In genomic region chr6:148658701-148659100, GRCh38 we compare ENCODE assay signal across 19 cellular contexts.
DNase-seq lines count a peak whose midpoint lies in the region; FAIRE-seq and TF ChIP-seq lines count a peak whose summit lies in the region.
"Had no signal": no experiment of that assay in that cellular context is flagged by ENCODE, and none has a peak within 500 bp of the region (broad histone marks: within the 10 kb centered on the region; RNA-seq: fewer than 3 reads in every experiment).

No MANE protein-coding gene starts in this region.

- H3K27me3 ChIP-seq in ascending aorta (no peaks in the 10 kb centered on the region), suprapubic skin (no peaks in the 10 kb centered on the region)
- no peaks in the 10 kb centered on the region for H3K27me3 ChIP-seq in CD8-positive, alpha-beta memory T cell (ENCODE audit: insufficient read depth, low read length, poor library complexity, severe bottlenecking)

- no peak overlapping the region for H3K9ac ChIP-seq in kidney (ENCODE audit: low read length in 2 of 2)

- H3K9me3 ChIP-seq in ascending aorta (peaks cover 0 to 6% of the 10 kb centered on the region in 2 donors), kidney (ENCODE audit: control insufficient read depth in 1 of 2, low read length in 2 of 2) (no peaks in the 10 kb centered on the region), suprapubic skin (peaks cover 11% of the 10 kb centered on the region)
- no peaks in the 10 kb centered on the region for H3K9me3 ChIP-seq in CD8-positive, alpha-beta memory T cell (ENCODE audit: low read length)
- H3K9me3 ChIP-seq: HAP-1 had no signal

- H3K4me1 Mint-ChIP-seq in CD8-positive, alpha-beta memory T cell = no peaks in the 10 kb centered on the region
- H3K4me1 Mint-ChIP-seq: CD4-positive, alpha-beta memory T cell; GM23338 had no signal

- POLR2A ChIA-PET in CD8-positive, alpha-beta memory T cell (lab: Charles Lee) = no interaction called here

- FAIRE-seq in kidney (lab: Jason Lieb, UNC) = peak; percentile 29
- FAIRE-seq: GM12891, GM18507, H54 had no signal

- peak overlapping the region; percentile 56 to 83 for H3K27ac ChIP-seq in ascending aorta
- H3K27ac ChIP-seq in kidney (ENCODE audit: low read depth in 2 of 2, low read length in 2 of 2) = no peak overlapping the region
- H3K27ac ChIP-seq in CD8-positive, alpha-beta memory T cell (ENCODE audit: low read depth, low read length) = no peak overlapping the region
- no peak overlapping the region for H3K27ac ChIP-seq in suprapubic skin

- TF ChIP-seq EP300 in suprapubic skin (IDR thresholded peaks at IDR 0.05) = no peak

- no peak for TF ChIP-seq POLR2A in suprapubic skin (IDR thresholded peaks at IDR 0.05)

- peaks cover 5 to 23% of the 10 kb centered on the region in 2 donors for H3K27me3 Mint-ChIP-seq in CD8-positive, alpha-beta memory T cell

- no peak overlapping the region for H3K27ac Mint-ChIP-seq in CD8-positive, alpha-beta memory T cell
- H3K27ac Mint-ChIP-seq: CD4-positive, alpha-beta memory T cell; GM23338; HFFc6 had no signal

- H3K4me1 ChIP-seq in ascending aorta (peaks cover 0 to 8% of the 10 kb centered on the region in 2 donors), kidney (ENCODE audit: control insufficient read depth in 1 of 2, insufficient read depth in 1 of 2, low read depth in 1 of 2, low read length in 2 of 2) (no peaks in the 10 kb centered on the region), suprapubic skin (no peaks in the 10 kb centered on the region)
- H3K4me1 ChIP-seq in CD8-positive, alpha-beta memory T cell (ENCODE audit: insufficient read depth, low read length) = no peaks in the 10 kb centered on the region
- H3K4me1 ChIP-seq: Caco-2, HAP-1 had no signal

- H3K9me3 Mint-ChIP-seq in CD8-positive, alpha-beta memory T cell = peaks cover 1 to 22% (median 6%) of the 10 kb centered on the region in 5 donors

- H3K4me3 Mint-ChIP-seq in CD8-positive, alpha-beta memory T cell = no peak overlapping the region
- H3K4me3 Mint-ChIP-seq: CD4-positive, alpha-beta memory T cell; GM23338; HFFc6 had no signal

- peaks cover 0 to 8% (median 0%) of the 10 kb centered on the region in 3 donors for H3K36me3 Mint-ChIP-seq in CD8-positive, alpha-beta memory T cell
- H3K36me3 Mint-ChIP-seq: CD4-positive, alpha-beta memory T cell had no signal

- H3K36me3 ChIP-seq in ascending aorta = no peaks in the 10 kb centered on the region
- no peaks in the 10 kb centered on the region for H3K36me3 ChIP-seq in kidney (ENCODE audit: control insufficient read depth in 1 of 2, insufficient read depth in 2 of 2, low read length in 2 of 2)
- H3K36me3 ChIP-seq in CD8-positive, alpha-beta memory T cell (ENCODE audit: insufficient read depth, low read length) = no peaks in the 10 kb centered on the region
- no peaks in the 10 kb centered on the region for H3K36me3 ChIP-seq in suprapubic skin
- H3K36me3 ChIP-seq: HAP-1 had no signal

- TF ChIP-seq CTCF in ascending aorta (IDR thresholded peaks at IDR 0.05) = no peak
- no peak for TF ChIP-seq CTCF in kidney (IDR thresholded peaks at IDR 0.05; ENCODE audit: borderline replicate concordance, extremely low read depth, insufficient read depth)
- TF ChIP-seq CTCF in suprapubic skin (IDR thresholded peaks at IDR 0.05) = no peak

- CTCF ChIA-PET in CD8-positive, alpha-beta memory T cell (lab: Charles Lee) = no interaction called here

- intact Hi-C loops in ascending aorta (cut with DNase I) = loop anchor here (2.0 kb wide), 1 partner anchor 48 kb away; no protein-coding TSS in a partner anchor
- intact Hi-C loops in kidney (cut with DNase I) = no loop called here

- DNase-seq in M059J (ENCODE audit: low read depth) (peak; percentile 68), ascending aorta (ENCODE audit: low spot score in 2 of 2) (no peak), kidney (no peak), DMS53 treated with DMSO at 0.1 percent for 48 hours (lab: John Stamatoyannopoulos, UW; ENCODE audit: unreplicated experiment) (no peak), suprapubic skin (ENCODE audit: low spot score in 2 of 2) (no peak)
- no peak for DNase-seq in CD8-positive, alpha-beta memory T cell
- DNase-seq: C1 segment of cervical spinal cord; Caco-2; CD4-positive, alpha-beta memory T cell; DMS153; DMS79; EL; GF-D8; HFFc6 had no signal

- H3K4me3 ChIP-seq in ascending aorta (no peak overlapping the region), kidney (ENCODE audit: low read length in 2 of 2) (no peak overlapping the region), suprapubic skin (no peak overlapping the region)
- H3K4me3 ChIP-seq in CD8-positive, alpha-beta memory T cell (ENCODE audit: low read length) = no peak overlapping the region
- H3K4me3 ChIP-seq: GM23338, HAP-1 had no signal

Comparison
In these comparisons a context has a peak if more than half of its experiments do, and no peak if none do; other contexts are left out.
1. H3K27ac ChIP-seq: peak in ascending aorta (2 of 2); none in kidney (0 of 2), CD8-positive, alpha-beta memory T cell (single experiment) and suprapubic skin (single experiment).